In the genomic region with DNA sequence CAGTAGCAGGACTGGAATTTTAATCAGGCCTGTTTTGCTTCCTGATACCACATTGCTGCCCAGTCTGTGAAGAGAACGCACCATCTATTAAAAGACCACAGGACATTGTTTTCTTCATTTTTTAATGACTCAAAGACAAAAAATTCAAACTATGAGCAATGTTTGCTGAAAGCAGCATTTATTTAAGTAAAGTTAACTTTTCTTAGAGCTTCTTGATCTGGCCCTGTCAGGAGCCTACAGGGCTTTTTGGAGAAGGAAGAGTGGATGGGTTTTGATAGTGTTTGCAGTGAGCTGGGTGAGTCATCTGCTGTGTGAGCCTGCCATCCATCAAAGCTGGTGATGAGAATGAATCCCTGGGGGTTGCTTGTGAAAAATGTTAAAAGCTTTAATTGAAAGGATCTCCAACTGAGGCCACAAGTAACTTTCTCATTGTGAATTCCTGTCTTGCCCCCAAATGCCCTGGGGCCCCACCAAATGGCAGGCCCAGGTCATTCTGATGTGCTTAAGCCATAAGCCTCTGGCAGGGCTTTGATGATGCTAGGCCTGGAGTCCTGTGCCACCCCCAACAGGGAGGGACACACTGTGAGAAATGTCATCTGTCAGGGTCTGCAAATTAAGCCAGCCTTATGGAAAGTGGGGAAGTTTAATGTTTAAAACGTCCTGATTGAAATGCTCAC, we compare ENCODE assay signal across 1 cellular context.
TF ChIP-seq lines count a peak whose summit lies in the region.

No MANE protein-coding gene starts in this region.

TF ChIP-seq in HCT116, 20 proteins besides CTCF, POLR2A, EP300 and RAD21 (continued from another document):
- no peak for TF ChIP-seq SRF (IDR thresholded peaks at IDR 0.05; ENCODE audit: low read depth)
- no peak for TF ChIP-seq JUND (IDR thresholded peaks at IDR 0.05)
- no peak for TF ChIP-seq MAX (IDR thresholded peaks at IDR 0.05)
- TF ChIP-seq EGR1 (IDR thresholded peaks at IDR 0.05; ENCODE audit: low read depth) = no peak
- TF ChIP-seq, protein P1, sequence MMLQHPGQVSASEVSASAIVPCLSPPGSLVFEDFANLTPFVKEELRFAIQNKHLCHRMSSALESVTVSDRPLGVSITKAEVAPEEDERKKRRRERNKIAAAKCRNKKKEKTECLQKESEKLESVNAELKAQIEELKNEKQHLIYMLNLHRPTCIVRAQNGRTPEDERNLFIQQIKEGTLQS (IDR thresholded peaks at IDR 0.05) = no peak
